In the genomic region with DNA sequence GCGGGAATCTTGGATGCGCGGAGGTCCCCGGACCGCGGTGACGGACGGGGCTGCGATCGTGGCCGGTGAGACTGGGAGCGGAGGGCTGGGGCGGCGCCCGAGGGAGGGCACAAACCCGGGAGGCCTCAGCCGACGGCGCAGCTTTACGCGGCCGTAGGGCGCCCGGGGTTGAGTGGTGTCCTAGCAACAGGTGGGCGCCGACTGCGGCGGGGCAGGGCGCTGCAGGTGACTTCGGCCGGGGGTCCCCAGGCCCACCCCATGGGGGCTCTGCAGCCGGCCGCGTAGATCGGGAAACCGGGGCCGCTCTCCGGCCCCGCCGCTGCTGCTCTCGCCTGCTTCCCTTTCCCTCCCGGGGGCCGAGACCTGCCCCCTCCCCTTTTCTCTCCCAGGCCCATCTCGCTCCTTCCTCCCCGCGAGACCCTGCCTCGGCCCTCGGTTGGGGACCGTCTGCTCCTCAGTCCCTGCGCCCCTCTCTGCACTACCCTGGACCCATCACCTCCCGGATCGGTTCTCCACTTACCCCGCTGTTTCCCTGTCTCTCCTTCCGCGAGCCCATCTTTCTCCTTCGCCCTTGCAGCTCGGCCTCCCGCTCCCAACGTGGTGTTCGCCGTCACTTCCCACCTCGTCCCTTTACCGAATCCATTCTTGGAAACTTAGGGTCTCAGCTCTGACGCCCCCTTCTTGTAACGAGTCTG, we compare ENCODE assay signal across 8 cellular contexts. TPM values are rescaled to one million over a fixed set of nuclear protein-coding genes. Genes with fewer than 3 reads are reported as not detected.
A peak's percentile ranks its signal among the peaks of the same experiment; 100 is the strongest.
DNase-seq lines count a peak whose midpoint lies in the region; ATAC-seq and TF ChIP-seq lines count a peak whose summit lies in the region.

No MANE protein-coding gene starts in this region.

- intact Hi-C loops in CD4-positive, alpha-beta memory T cell (cut with micrococcal nuclease) = loop anchor here (1.0 kb wide), 1 partner anchor 26 kb away; no protein-coding TSS in a partner anchor
- intact Hi-C loops in activated CD4-positive, alpha-beta memory T cell treated with anti-CD3 and anti-CD28 coated beads for 36 hours (cut with micrococcal nuclease) = no loop called here

- H3K27me3 Mint-ChIP-seq in CD4-positive, alpha-beta memory T cell = peaks cover 22 to 28% of the 10 kb centered on the region in 2 donors
- H3K27me3 Mint-ChIP-seq in activated CD4-positive, alpha-beta memory T cell treated with anti-CD3 and anti-CD28 coated beads for 36 hours = peaks cover 29% of the 10 kb centered on the region
- H3K27me3 Mint-ChIP-seq in neural progenitor cell (ENCODE audit: insufficient read depth, low read depth) = peaks cover 24% of the 10 kb centered on the region

- H3K9me3 ChIP-seq in CD4-positive, alpha-beta memory T cell (ENCODE audit: control insufficient read depth in 1 of 2, low read length in 2 of 2) = peaks cover 0 to 5% of the 10 kb centered on the region in 2 donors
- no peaks in the 10 kb centered on the region for H3K9me3 ChIP-seq in neural progenitor cell (ENCODE audit: low read depth)

- CTCF ChIA-PET in CD4-positive, alpha-beta memory T cell (lab: Charles Lee; ENCODE audit: partially characterized antibody) = interaction anchor here (0.7 kb wide), 2 partner anchors 8 to 35 kb away, joined by 3 to 4 read pairs; no protein-coding TSS in a partner anchor
- CTCF ChIA-PET in activated CD4-positive, alpha-beta memory T cell treated with anti-CD3 and anti-CD28 coated beads for 36 hours (lab: Charles Lee) = interaction anchor here (0.6 to 0.7 kb wide), 2 partner anchors 35 to 102 kb away, joined by 3 read pairs; no protein-coding TSS in a partner anchor

- TF ChIP-seq CTCF in fibroblast of mammary gland (conservative IDR thresholded peaks at IDR 0.05; ENCODE audit: control insufficient read depth, insufficient read depth, low read depth, low read length) (no peak), neural progenitor cell (IDR thresholded peaks at IDR 0.05) (no peak)

- DNase-seq in CD4-positive, alpha-beta memory T cell = peak in 2 of 5 donors; percentile 11 to 23
- peak; percentile 40 for DNase-seq in activated CD4-positive, alpha-beta memory T cell treated with anti-CD3 and anti-CD28 coated beads for 36 hours
- DNase-seq in fibroblast of mammary gland (ENCODE audit: low read depth) = no peak
- peak; percentile 70 for DNase-seq in neural progenitor cell (ENCODE audit: low spot score)
- DNase-seq in HPDE6-E6E7 (ENCODE audit: extremely low spot score) = no peak
- DNase-seq in 8988T = no peak

- peak overlapping the region; percentile 17 to 55 for H3K4me3 ChIP-seq in CD4-positive, alpha-beta memory T cell (ENCODE audit: low read length in 2 of 2)
- peak overlapping the region; percentile 23 for H3K4me3 ChIP-seq in fibroblast of mammary gland (ENCODE audit: control insufficient read depth, low read depth, low read length)
- H3K4me3 ChIP-seq in neural progenitor cell = peak overlapping the region; percentile 73

- H3K27ac Mint-ChIP-seq in CD4-positive, alpha-beta memory T cell = peak overlapping the region; percentile 7 to 90 (median 63)
- H3K27ac Mint-ChIP-seq in activated CD4-positive, alpha-beta memory T cell treated with anti-CD3 and anti-CD28 coated beads for 36 hours = no peak overlapping the region
- H3K27ac Mint-ChIP-seq in neural progenitor cell = peak overlapping the region; percentile 32

- POLR2A ChIA-PET in CD4-positive, alpha-beta memory T cell (lab: Charles Lee; ENCODE audit: partially characterized antibody) = interaction anchor here (0.9 to 1.9 kb wide), 4 partner anchors 9 to 19 kb away, joined by 3 to 14 read pairs (median 4); no protein-coding TSS in a partner anchor
- POLR2A ChIA-PET in activated CD4-positive, alpha-beta memory T cell treated with anti-CD3 and anti-CD28 coated beads for 36 hours (lab: Charles Lee) = interaction anchor here (1.1 kb wide), 1 partner anchor 19 kb away, joined by 4 read pairs; no protein-coding TSS in a partner anchor

- H3K4me1 Mint-ChIP-seq in CD4-positive, alpha-beta memory T cell = peaks cover 19 to 29% (median 23%) of the 10 kb centered on the region in 4 donors
- H3K4me1 Mint-ChIP-seq in activated CD4-positive, alpha-beta memory T cell treated with anti-CD3 and anti-CD28 coated beads for 36 hours (ENCODE audit: low read depth) = peaks cover 20% of the 10 kb centered on the region
- peaks cover 18% of the 10 kb centered on the region for H3K4me1 Mint-ChIP-seq in neural progenitor cell

- H3K9ac ChIP-seq in neural progenitor cell = no peak overlapping the region

- H3F3A ChIP-seq in neural progenitor cell (ENCODE audit: low read depth) = peaks cover 21% of the 10 kb centered on the region

- H3K27me3 ChIP-seq in CD4-positive, alpha-beta memory T cell (ENCODE audit: insufficient read depth, low read length) = peaks cover 28% of the 10 kb centered on the region
- peaks cover 58% of the 10 kb centered on the region for H3K27me3 ChIP-seq in neural progenitor cell

- peaks cover 0 to 10% of the 10 kb centered on the region in 2 donors for H3K36me3 Mint-ChIP-seq in CD4-positive, alpha-beta memory T cell
- no peaks in the 10 kb centered on the region for H3K36me3 Mint-ChIP-seq in activated CD4-positive, alpha-beta memory T cell treated with anti-CD3 and anti-CD28 coated beads for 36 hours
- peaks cover 7% of the 10 kb centered on the region for H3K36me3 Mint-ChIP-seq in neural progenitor cell

- peak; percentile 70 for ATAC-seq in GM21529 (IDR thresholded peaks at IDR 0.05; ENCODE audit: unreplicated experiment)
- no peak for ATAC-seq in GM19324 (IDR thresholded peaks at IDR 0.05; ENCODE audit: low FRiP score, unreplicated experiment)

- H3K36me3 ChIP-seq in CD4-positive, alpha-beta memory T cell (ENCODE audit: insufficient read depth, low read length) = no peaks in the 10 kb centered on the region
- no peaks in the 10 kb centered on the region for H3K36me3 ChIP-seq in neural progenitor cell

- H3K27ac ChIP-seq in CD4-positive, alpha-beta memory T cell (ENCODE audit: low read depth, low read length) = no peak overlapping the region
- no peak overlapping the region for H3K27ac ChIP-seq in neural progenitor cell

- H3K4me1 ChIP-seq in CD4-positive, alpha-beta memory T cell (ENCODE audit: insufficient read depth, low read length) = peaks cover 21% of the 10 kb centered on the region
- peaks cover 4% of the 10 kb centered on the region for H3K4me1 ChIP-seq in neural progenitor cell

- H3K4me3 Mint-ChIP-seq in CD4-positive, alpha-beta memory T cell = peak overlapping the region; percentile 83 to 98 (median 93)
- H3K4me3 Mint-ChIP-seq in activated CD4-positive, alpha-beta memory T cell treated with anti-CD3 and anti-CD28 coated beads for 36 hours = peak overlapping the region; percentile 77
- H3K4me3 Mint-ChIP-seq in neural progenitor cell = peak overlapping the region; percentile 88

- H4K20me1 ChIP-seq in neural progenitor cell (ENCODE audit: low read depth) = no peaks in the 10 kb centered on the region

- no peaks in the 10 kb centered on the region for H3K79me2 ChIP-seq in neural progenitor cell (ENCODE audit: low read depth)

- peak overlapping the region; percentile 97 for H3K4me2 ChIP-seq in neural progenitor cell

- peak overlapping the region; percentile 99 for H2AFZ ChIP-seq in neural progenitor cell (replicated peaks)

- peaks cover 0 to 7% (median 3%) of the 10 kb centered on the region in 8 donors for H3K9me3 Mint-ChIP-seq in CD4-positive, alpha-beta memory T cell
- peaks cover 7% of the 10 kb centered on the region for H3K9me3 Mint-ChIP-seq in activated CD4-positive, alpha-beta memory T cell treated with anti-CD3 and anti-CD28 coated beads for 36 hours
- H3K9me3 Mint-ChIP-seq in neural progenitor cell = peaks cover 9% of the 10 kb centered on the region

RNA-seq across cellular contexts. Expression of gene ACBD5, which starts 18.4 kb away (rescaled TPM):
- total RNA-seq in CD4-positive, alpha-beta memory T cell = 10 to 100 TPM; 23.9 to 24.9 TPM
- 10 to 100 TPM; 11.3 to 11.4 TPM for polyA plus RNA-seq in CD4-positive, alpha-beta memory T cell
- total RNA-seq in activated CD4-positive, alpha-beta memory T cell treated with anti-CD3 and anti-CD28 coated beads for 36 hours = 10 to 100 TPM; 14.6 to 15.1 TPM
- 15.5 and 21.8 TPM in 2 replicates for total RNA-seq in neural progenitor cell (ENCODE audit: low replicate concordance)

Comparison
In these comparisons a context has a peak if more than half of its experiments do, and no peak if none do; other contexts are left out.
1. DNase-seq: peak in activated CD4-positive, alpha-beta memory T cell treated with anti-CD3 and anti-CD28 coated beads for 36 hours (single experiment) and neural progenitor cell (single experiment); none in fibroblast of mammary gland (single experiment), HPDE6-E6E7 (single experiment) and 8988T (single experiment).
2. H3K4me3 ChIP-seq: peak in every context shown above with its lines; median percentile 73 in neural progenitor cell; 36 in CD4-positive, alpha-beta memory T cell; 23 in fibroblast of mammary gland.
3. Peak in every context shown above with its lines, with median percentiles within 50 percentile points of each other: H3K4me3 Mint-ChIP-seq.